Comparison of ENCODE assay signal across 19 cellular contexts in the genomic region with DNA sequence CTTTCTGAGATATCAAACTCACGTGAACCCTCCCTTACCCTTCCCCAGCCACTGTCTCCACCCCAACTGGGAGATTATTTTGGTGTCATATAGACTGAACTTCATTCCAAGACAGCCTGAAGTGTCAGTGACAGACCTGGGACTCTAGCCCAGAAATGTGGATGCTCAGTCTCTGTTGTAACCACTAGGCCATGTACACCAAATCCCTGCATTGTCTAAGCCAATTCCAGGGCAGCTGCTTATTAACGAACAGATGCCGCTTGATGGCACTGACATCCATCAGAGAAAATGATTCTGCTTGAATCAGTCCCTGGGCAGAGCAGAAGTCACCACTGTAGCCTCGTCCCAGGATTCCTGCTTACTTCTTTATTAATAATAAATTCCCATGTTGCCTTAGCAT.
DNase-seq lines count a peak whose midpoint lies in the region; ATAC-seq and TF ChIP-seq lines count a peak whose summit lies in the region.
"Had no signal": no experiment of that assay in that cellular context is flagged by ENCODE, and none has a peak within 500 bp of the region (broad histone marks: within the 10 kb centered on the region; RNA-seq: fewer than 3 reads in every experiment).

No MANE protein-coding gene starts in this region.

- 80 to 86% (median 83%) methylated on average over 4 of the region's 4 CpGs for WGBS in spleen, 5 donors

- ATAC-seq in Right ventricle myocardium superior (ENCODE audit: poor library complexity) (peak; percentile 94), GM18861 (IDR thresholded peaks at IDR 0.05; ENCODE audit: unreplicated experiment) (no peak), GM18517 (IDR thresholded peaks at IDR 0.05; ENCODE audit: unreplicated experiment) (no peak), GM21737 (IDR thresholded peaks at IDR 0.05; ENCODE audit: unreplicated experiment) (no peak)
- ATAC-seq: CD8-positive, alpha-beta T cell had no signal

- H3K4me3 ChIP-seq in spleen: no peak overlapping the region
- H3K4me3 ChIP-seq: BLaER1, Peyer's patch had no signal

- intact Hi-C loops in Right ventricle myocardium superior (cut with DNase I): no loop called here
- intact Hi-C loops in spleen (cut with DNase I; ENCODE audit: low total_unique reads): no loop called here

- TF ChIP-seq POLR2A in spleen (IDR thresholded peaks at IDR 0.05): no peak

- DNase-seq in Ammon's horn (ENCODE audit: low spot score) (peak; percentile 55), NCI-H82 (lab: John Stamatoyannopoulos, UW) (peak; percentile 88), Right ventricle myocardium superior (no peak), medulla oblongata (ENCODE audit: extremely low spot score) (peak; percentile 29), spleen (no peak)
- DNase-seq: Calu3; CD8-positive, alpha-beta T cell; H9; MV-4-11; NCI-H1417; NCI-H1930; NCI-H345; NCI-H526 treated with DMSO at 0.1 percent for 48 hours; Peyer's patch had no signal

- no peaks in the 10 kb centered on the region for H3K36me3 ChIP-seq in spleen
- H3K36me3 ChIP-seq: BLaER1, Peyer's patch had no signal

- H3K27me3 ChIP-seq in spleen (replicated peaks in 1 of 7): no peaks in the 10 kb centered on the region
- H3K27me3 ChIP-seq: BLaER1, Peyer's patch had no signal

- H3K4me1 ChIP-seq in spleen: no peaks in the 10 kb centered on the region
- H3K4me1 ChIP-seq: BLaER1, Peyer's patch had no signal

- peaks cover 0 to 10% (median 0%) of the 10 kb centered on the region in 8 donors for H3K9me3 ChIP-seq in spleen
- H3K9me3 ChIP-seq: BLaER1, Peyer's patch had no signal

- H3K27ac ChIP-seq in spleen: no peak overlapping the region
- H3K27ac ChIP-seq: BLaER1, KMS-11, Peyer's patch had no signal

- no peak for TF ChIP-seq CTCF in spleen (IDR thresholded peaks at IDR 0.05 in 8 of 11, conservative IDR thresholded peaks at IDR 0.05 in 3 of 11)

Comparison
In these comparisons a context has a peak if more than half of its experiments do, and no peak if none do; other contexts are left out.
1. DNase-seq: peak in Ammon's horn (single experiment), NCI-H82 (single experiment) and medulla oblongata (single experiment); none in Right ventricle myocardium superior (single experiment) and spleen (single experiment).